ENCODE assay signal across 8 cellular contexts in the genomic region with DNA sequence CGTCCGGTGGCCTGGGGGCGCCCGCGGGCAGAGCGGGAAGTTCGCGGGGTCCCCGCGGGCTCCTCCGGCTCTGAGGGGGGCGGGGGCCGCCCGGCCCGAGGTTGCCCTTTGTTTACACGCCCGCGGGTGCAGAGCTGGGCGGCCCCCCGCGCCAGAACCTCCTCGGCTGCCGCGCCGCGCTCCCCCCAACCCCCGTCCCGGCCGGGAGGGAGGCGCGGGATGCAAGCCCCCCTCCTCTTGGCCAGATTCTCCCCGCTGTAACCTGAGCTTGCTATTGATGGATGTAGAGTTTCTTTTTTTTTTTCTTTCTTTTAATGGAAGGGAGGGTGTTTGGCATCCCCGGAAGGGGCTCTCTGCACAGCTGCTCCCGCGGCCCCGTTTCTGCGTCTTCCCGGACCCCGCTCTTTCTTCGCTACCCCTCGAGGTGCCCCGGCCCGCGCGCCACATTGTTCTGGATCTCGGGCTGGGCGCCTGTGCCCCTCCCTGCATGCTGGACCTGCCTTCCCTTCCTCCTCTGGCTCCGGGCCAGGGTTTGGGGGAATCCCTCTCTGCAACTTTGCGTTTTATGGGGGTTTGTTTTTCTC. TPM values are rescaled to one million over a fixed set of nuclear protein-coding genes. Genes with fewer than 3 reads are reported as not detected.
DNase-seq lines count a peak whose midpoint lies in the region; ATAC-seq, FAIRE-seq and TF ChIP-seq lines count a peak whose summit lies in the region.

No MANE protein-coding gene starts in this region.

- peak overlapping the region; percentile 88 for H3K56ac ChIP-seq in mesendoderm (ENCODE audit: low read length)

- H2BK5ac ChIP-seq in mesendoderm (ENCODE audit: low read length), result no peak overlapping the region

- no peak for FAIRE-seq in GM12878 (lab: Jason Lieb, UNC)

- peaks cover 21% of the 10 kb centered on the region for H3K4me1 Mint-ChIP-seq in activated T-cell treated with anti-CD3 and anti-CD28 coated beads, Interleukin-2, amount 50 U/mL, for 24 hours (ENCODE audit: low read depth)

- peaks cover 9% of the 10 kb centered on the region for H3K79me1 ChIP-seq in mesendoderm (ENCODE audit: low read length)

- SMC1A ChIA-PET in GM12878 (lab: Charles Lee; ENCODE audit: uncharacterized antibody, unreplicated experiment), result interaction anchor here (1.4 kb wide), 1 partner anchor 9 kb away, joined by 3 read pairs; no protein-coding TSS in a partner anchor

- in situ Hi-C loops in GM12878 (cut with MboI), result no loop called here

- H3K27me3 Mint-ChIP-seq in activated T-cell treated with anti-CD3 and anti-CD28 coated beads, Interleukin-2, amount 50 U/mL, for 24 hours, result peaks cover 86% of the 10 kb centered on the region

- no peaks in the 10 kb centered on the region for H3K79me2 ChIP-seq in GM12878 (ENCODE audit: control insufficient read depth, insufficient read depth, low read length)
- peaks cover 2% of the 10 kb centered on the region for H3K79me2 ChIP-seq in mesendoderm (ENCODE audit: control insufficient read depth, insufficient read depth, low read length)

- H3K27ac ChIP-seq in GM12878 (ENCODE audit: control insufficient read depth, insufficient read depth), result no peak overlapping the region
- peak overlapping the region; percentile 75 for H3K27ac ChIP-seq in mesendoderm (ENCODE audit: low read depth, low read length)

- peak overlapping the region; percentile 32 for H2BK120ac ChIP-seq in mesendoderm (ENCODE audit: low read depth, low read length)

- no peaks in the 10 kb centered on the region for H3K36me3 Mint-ChIP-seq in activated T-cell treated with anti-CD3 and anti-CD28 coated beads, Interleukin-2, amount 50 U/mL, for 24 hours (ENCODE audit: low read depth)

- peak; percentile 55 for ATAC-seq in GM12878

- 15% methylated on average over 25 of the region's 49 CpGs for WGBS in GM12878 (ENCODE audit: insufficient coverage, insufficient replicate concordance, low lambda C conversion rate, missing lambda C conversion rate)
- WGBS in mesendoderm (ENCODE audit: extremely low coverage, insufficient coverage, low lambda C conversion rate), result no CpG with 5 or more reads among the region's 49 CpGs

- no peaks in the 10 kb centered on the region for H3K36me3 ChIP-seq in GM12878 (ENCODE audit: control insufficient read depth in 2 of 2, insufficient read depth in 2 of 2, low read length in 1 of 2)
- peaks cover 1% of the 10 kb centered on the region for H3K36me3 ChIP-seq in mesendoderm (ENCODE audit: control insufficient read depth, insufficient read depth, low read length)

- H3K4me3 ChIP-seq in GM12878 (peak overlapping the region; percentile 75), mesendoderm (ENCODE audit: low read length) (peak overlapping the region; percentile 77)

- no peaks in the 10 kb centered on the region for H3K9me3 ChIP-seq in GM12878 (replicated peaks; ENCODE audit: control insufficient read depth, insufficient read depth, low read length)

- intact Hi-C loops in GM12878 (cut with micrococcal nuclease; ENCODE audit: unreplicated experiment), result no loop called here

- no peak for TF ChIP-seq POLR2A in GM12878 (IDR thresholded peaks at IDR 0.05; ENCODE audit: low read depth, low read length)

- TF ChIP-seq CTCF in GM12878 (IDR thresholded peaks at IDR 0.05 in 2 of 3, conservative IDR thresholded peaks at IDR 0.05 in 1 of 3; ENCODE audit: control insufficient read depth in 2 of 3, extremely low read depth in 1 of 3, insufficient read depth in 1 of 3, low read depth in 3 of 3, low read length in 3 of 3), result no peak

- peak overlapping the region; percentile 90 for H3K4ac ChIP-seq in mesendoderm (ENCODE audit: low read depth, low read length)

- peak overlapping the region; percentile 80 for H3K4me3 Mint-ChIP-seq in activated T-cell treated with anti-CD3 and anti-CD28 coated beads, Interleukin-2, amount 50 U/mL, for 24 hours

- H3K9me3 Mint-ChIP-seq in activated T-cell treated with anti-CD3 and anti-CD28 coated beads, Interleukin-2, amount 50 U/mL, for 24 hours, result no peaks in the 10 kb centered on the region

- H4K5ac ChIP-seq in mesendoderm (ENCODE audit: low read length), result no peak overlapping the region

- H3K4me2 ChIP-seq in GM12878 (ENCODE audit: control insufficient read depth, insufficient read depth) (peak overlapping the region; percentile 89), mesendoderm (ENCODE audit: low read length) (peak overlapping the region; percentile 81)

- POLR2A ChIA-PET in GM12878 (lab: Charles Lee), result no interaction called here

- RAD21 ChIA-PET in GM12878 (lab: Charles Lee; ENCODE audit: unreplicated experiment), result interaction anchor here (1.1 kb wide), 1 partner anchor 33 kb away, joined by 3 read pairs; no protein-coding TSS in a partner anchor

- H3K9ac ChIP-seq in GM12878 (ENCODE audit: control insufficient read depth, insufficient read depth, low read length) (no peak overlapping the region; the same call in 1 of the 2 replicates), mesendoderm (ENCODE audit: low read length) (peak overlapping the region; percentile 87)

- no peak overlapping the region for H2AK5ac ChIP-seq in mesendoderm (ENCODE audit: low read length)

- no peaks in the 10 kb centered on the region for H4K20me1 ChIP-seq in GM12878 (ENCODE audit: control insufficient read depth, insufficient read depth)

- H2AFZ ChIP-seq in GM12878 (ENCODE audit: control insufficient read depth, low read depth, low read length), result peak overlapping the region; percentile 74

- peak; percentile 44 for DNase-seq in activated T-cell treated with anti-CD3 and anti-CD28 coated beads, Interleukin-2, amount 50 U/mL, for 24 hours
- DNase-seq in activated T-cell treated with anti-CD3 and anti-CD28 coated beads for 4 hours (no peak), NCI-H1105 treated with DMSO at 0.1 percent for 48 hours (lab: John Stamatoyannopoulos, UW) (peak; percentile 48), GM12878 (ENCODE audit: low read depth, low spot score) (no peak), mesendoderm (peak; percentile 61), medulla oblongata (ENCODE audit: extremely low spot score) (no peak), KG1 (lab: John Stamatoyannopoulos, UW) (no peak)
- no peak for DNase-seq in stimulated activated naive CD4-positive, alpha-beta T cell treated with Interleukin-2 at 50 U/mL for 16 hours (lab: John Stamatoyannopoulos, UW)

- no peak for TF ChIP-seq EP300 in GM12878 (IDR thresholded peaks at IDR 0.05; ENCODE audit: borderline replicate concordance in 1 of 2, control insufficient read depth in 1 of 2, low read depth in 2 of 2, low read length in 2 of 2)

- H3K4me1 ChIP-seq in GM12878 (ENCODE audit: control insufficient read depth, insufficient read depth, low read length) (peaks cover 11% of the 10 kb centered on the region), mesendoderm (ENCODE audit: control insufficient read depth, low read depth, low read length) (peaks cover 6% of the 10 kb centered on the region)

- TF ChIP-seq RAD21 in GM12878 (IDR thresholded peaks at IDR 0.05; ENCODE audit: insufficient read depth, low read depth, low read length), result no peak

- peak overlapping the region; percentile 76 for H3K27ac Mint-ChIP-seq in activated T-cell treated with anti-CD3 and anti-CD28 coated beads, Interleukin-2, amount 50 U/mL, for 24 hours

- no peak overlapping the region for H2BK15ac ChIP-seq in mesendoderm (replicated peaks; ENCODE audit: low read depth)

- CTCF ChIA-PET in GM12878 (lab: Yijun Ruan, JAX), result interaction anchor here (0.8 to 1.2 kb wide), 3 partner anchors 32 to 323 kb away, joined by 3 to 4 read pairs (median 3); a partner anchor contains a TSS

- no peak overlapping the region for H3K23ac ChIP-seq in mesendoderm (ENCODE audit: low read length)

- H3K27me3 ChIP-seq in GM12878 (replicated peaks in 1 of 2; ENCODE audit: control insufficient read depth in 2 of 2, insufficient read depth in 2 of 2, low read length in 1 of 2), result peaks cover 7 to 11% of the 10 kb centered on the region in 2 experiments
- no peaks in the 10 kb centered on the region for H3K27me3 ChIP-seq in mesendoderm (ENCODE audit: insufficient read depth, low read length, poor library complexity)

- H4K8ac ChIP-seq in mesendoderm (ENCODE audit: low read depth, low read length), result no peak overlapping the region

- H3K18ac ChIP-seq in mesendoderm (ENCODE audit: low read length), result peak overlapping the region; percentile 80

- no TSS peak for BruUV-seq in GM12878 (replicated peaks; lab: Mats Ljungman, UMichigan)

RNA-seq across cellular contexts. Expression of a gene that starts 0.6 kb away (rescaled TPM):
- 7.7 and 8.1 TPM in 2 replicates for total RNA-seq in GM12878 (2013; cell fraction: nucleolus; rRNA removed)
- total RNA-seq in GM12878 (2014; rRNA removed) (4.1 and 5.9 TPM in 2 replicates), GM12878 (2014; rRNA removed; fragmentation: Illumina TruSeq; extraction: Trizol) (3.4 and 3.5 TPM in 2 replicates), GM12878 (2021) (7.5 and 8.5 TPM in 2 replicates)
- polyA plus RNA-seq in GM12878 (2011; ENCODE audit: low read depth), result 0.35 TPM
- polyA plus RNA-seq in GM12878 (2011; rRNA removed) (1.9 and 3.7 TPM in 2 replicates), GM12878 (2014; fragmentation: Illumina TruSeq; extraction: Trizol) (1.0 and 3.1 TPM in 2 replicates), GM12878 (2014; fragmentation: Nextera tagmentation; extraction: Ambion mirVana) (under 1 TPM; 0.35 to 0.44 TPM), GM12878 (2014; rRNA removed) (4.7 and 6.2 TPM in 2 replicates), GM12878 (2016; fragmentation: Nextera tagmentation; extraction: Ambion mirVana) (1 to 10 TPM; 5.8 to 6.5 TPM)
- 5.0 and 6.4 TPM in 2 replicates for polyA plus RNA-seq in GM12878 (2011; cell fraction: cytosol; rRNA removed)
- 8.9 and 13.7 TPM in 2 replicates for polyA plus RNA-seq in GM12878 (2011; cell fraction: nucleus; rRNA removed)
- 1.1 and 1.8 TPM in 2 replicates for polyA plus RNA-seq in GM12878 (2012)
- 3.1 and 6.5 TPM in 2 replicates for polyA minus RNA-seq in GM12878 (2011; rRNA and poly(A)+ RNA removed)
- 2.8 and 2.9 TPM in 2 replicates for polyA minus RNA-seq in GM12878 (2011; cell fraction: cytosol; rRNA and poly(A)+ RNA removed)
- polyA minus RNA-seq in GM12878 (2011; cell fraction: nucleus; rRNA and poly(A)+ RNA removed), result 3.7 and 7.4 TPM in 2 replicates
- 25.1 TPM for polyA plus RNA-seq in mesendoderm (2013, experiment 1 of 2)
- polyA plus RNA-seq in mesendoderm (2013, experiment 2 of 2), result 25.0 TPM

RNA-seq across cellular contexts. Expression of a gene that starts 18.3 kb away (rescaled TPM):
- 3.7 and 4.0 TPM in 2 replicates for total RNA-seq in GM12878 (2013; cell fraction: nucleolus; rRNA removed)
- 1.6 and 1.9 TPM in 2 replicates for total RNA-seq in GM12878 (2014; rRNA removed)
- total RNA-seq in GM12878 (2014; rRNA removed; fragmentation: Illumina TruSeq; extraction: Trizol), result 1.5 and 1.9 TPM in 2 replicates
- 6.3 and 6.7 TPM in 2 replicates for total RNA-seq in GM12878 (2021)
- 0.80 TPM for polyA plus RNA-seq in GM12878 (2011; ENCODE audit: low read depth)
- 0.35 and 0.64 TPM in 2 replicates for polyA plus RNA-seq in GM12878 (2011; rRNA removed)
- 1.4 and 1.6 TPM in 2 replicates for polyA plus RNA-seq in GM12878 (2011; cell fraction: cytosol; rRNA removed)
- 2.8 and 6.6 TPM in 2 replicates for polyA plus RNA-seq in GM12878 (2011; cell fraction: nucleus; rRNA removed)
- 1.8 and 3.9 TPM in 2 replicates for polyA plus RNA-seq in GM12878 (2012)
- 0.57 and 1.2 TPM in 2 replicates for polyA plus RNA-seq in GM12878 (2014; fragmentation: Illumina TruSeq; extraction: Trizol)
- polyA plus RNA-seq in GM12878 (2014; fragmentation: Nextera tagmentation; extraction: Ambion mirVana), result under 1 TPM; 0.03 to 0.16 TPM
- polyA plus RNA-seq in GM12878 (2014; rRNA removed), result 1.9 and 2.1 TPM in 2 replicates
- polyA plus RNA-seq in GM12878 (2016; fragmentation: Nextera tagmentation; extraction: Ambion mirVana), result 1 to 10 TPM; 2.1 to 3.4 TPM
- polyA minus RNA-seq in GM12878 (2011; rRNA and poly(A)+ RNA removed), result 0.59 and 0.67 TPM in 2 replicates
- polyA minus RNA-seq in GM12878 (2011; cell fraction: cytosol; rRNA and poly(A)+ RNA removed), result 1.2 TPM in 2 replicates
- polyA minus RNA-seq in GM12878 (2011; cell fraction: nucleus; rRNA and poly(A)+ RNA removed), result 0.48 and 0.86 TPM in 2 replicates
- polyA plus RNA-seq in mesendoderm (2013, experiment 1 of 2), result 0.17 TPM
- 0.34 TPM for polyA plus RNA-seq in mesendoderm (2013, experiment 2 of 2)

RNA-seq across cellular contexts. Expression of a gene that starts 47.9 kb away (rescaled TPM):
- 6.2 and 6.8 TPM in 2 replicates for total RNA-seq in GM12878 (2013; cell fraction: nucleolus; rRNA removed)
- 0.16 and 0.17 TPM in 2 replicates for total RNA-seq in GM12878 (2014; rRNA removed)
- total RNA-seq in GM12878 (2014; rRNA removed; fragmentation: Illumina TruSeq; extraction: Trizol), result 0.18 TPM in 1 of 2 replicates, not detected in the other
- total RNA-seq in GM12878 (2021), result 0.21 and 0.41 TPM in 2 replicates
- not detected for polyA plus RNA-seq in GM12878 (2011; ENCODE audit: low read depth)
- 0.10 and 0.30 TPM in 2 replicates for polyA plus RNA-seq in GM12878 (2011; rRNA removed)
- 0.27 TPM in 2 replicates for polyA plus RNA-seq in GM12878 (2011; cell fraction: cytosol; rRNA removed)
- polyA plus RNA-seq in GM12878 (2011; cell fraction: nucleus; rRNA removed), result 1.0 and 1.2 TPM in 2 replicates
- 0.21 and 0.22 TPM in 2 replicates for polyA plus RNA-seq in GM12878 (2012)
- polyA plus RNA-seq in GM12878 (2014; fragmentation: Illumina TruSeq; extraction: Trizol), result 0.06 TPM in 1 of 2 replicates, not detected in the other
- under 1 TPM in 1 of 2 experiments, not detected in 1; 0.04 TPM for polyA plus RNA-seq in GM12878 (2014; fragmentation: Nextera tagmentation; extraction: Ambion mirVana)
- 0.18 and 0.30 TPM in 2 replicates for polyA plus RNA-seq in GM12878 (2014; rRNA removed)
- polyA plus RNA-seq in GM12878 (2016; fragmentation: Nextera tagmentation; extraction: Ambion mirVana), result under 1 TPM; 0.13 to 0.21 TPM
- 0.73 and 2.2 TPM in 2 replicates for polyA minus RNA-seq in GM12878 (2011; rRNA and poly(A)+ RNA removed)
- polyA minus RNA-seq in GM12878 (2011; cell fraction: cytosol; rRNA and poly(A)+ RNA removed), result not detected in 2 replicates
- 2.2 and 2.9 TPM in 2 replicates for polyA minus RNA-seq in GM12878 (2011; cell fraction: nucleus; rRNA and poly(A)+ RNA removed)
- not detected for polyA plus RNA-seq in mesendoderm (2013, experiment 1 of 2)
- not detected for polyA plus RNA-seq in mesendoderm (2013, experiment 2 of 2)

Comparison
In these comparisons a context has a peak if more than half of its experiments do, and no peak if none do; other contexts are left out.
1. DNase-seq: peak in activated T-cell treated with anti-CD3 and anti-CD28 coated beads, Interleukin-2, amount 50 U/mL, for 24 hours (single experiment), NCI-H1105 treated with DMSO at 0.1 percent for 48 hours (single experiment) and mesendoderm (single experiment); none in activated T-cell treated with anti-CD3 and anti-CD28 coated beads for 4 hours (single experiment), GM12878 (single experiment), medulla oblongata (single experiment), stimulated activated naive CD4-positive, alpha-beta T cell treated with Interleukin-2 at 50 U/mL for 16 hours (single experiment) and KG1 (single experiment).